In genomic region chr22:44298331-44299087, GRCh38 we compare ENCODE assay signal across 18 cellular contexts. TPM values are rescaled to one million over a fixed set of nuclear protein-coding genes. Genes with fewer than 3 reads are reported as not detected.
"Had no signal": no experiment of that assay in that cellular context is flagged by ENCODE, and none has a peak within 500 bp of the region (broad histone marks: within the 10 kb centered on the region; RNA-seq: fewer than 3 reads in every experiment).

No MANE protein-coding gene starts in this region.

- H3K4me3 Mint-ChIP-seq: activated T-helper 17 cell treated with anti-CD3 and anti-CD28 coated beads, Interleukin-2, amount 50 U/mL, for 72 hours; stimulated activated naive B cell treated with anti-CD40 and anti-IgM and Interleukin-4, amounts not matched to agents 10 μg/mL and 1 μg/mL and 100 μg/mL, for 72 hours had no signal

- DNase-seq: activated CD4-positive, alpha-beta T cell treated with anti-CD3 and anti-CD28 coated beads for 1 hour; activated CD4-positive, alpha-beta T cell treated with anti-CD3 and anti-CD28 coated beads, Interleukin-2, amount 50 U/mL, for 48 hours; activated naive CD4-positive, alpha-beta T cell treated with Interleukin-2 at 50 U/mL for 16 hours; anterior cingulate cortex; cortex of kidney; effector memory CD4-positive, alpha-beta T cell; gastrocnemius medialis; heart right ventricle; left cardiac atrium; lower lobe of right lung; naive B cell; stimulated activated CD4-positive, alpha-beta T cell treated with anti-CD3 and anti-CD28 coated beads, Interleukin-1b, Interleukin-23, amount 100 ng/mL, for 48 hours; stimulated activated naive B cell treated with anti-CD40 and anti-IgM and Interleukin-4, amounts not matched to agents 10 μg/mL and 1 μg/mL and 100 μg/mL, for 72 hours; T-helper 1 cell had no signal

- ATAC-seq: activated T-helper 17 cell treated with anti-CD3 and anti-CD28 coated beads, Interleukin-2, amount 50 U/mL, for 72 hours; gastrocnemius medialis; left cardiac atrium had no signal

- H3K27me3 ChIP-seq: tibial nerve had no signal

- H3K4me3 ChIP-seq: gastrocnemius medialis, heart right ventricle, lower lobe of right lung, prostate gland, tibial nerve had no signal

- H3K4me1 ChIP-seq: gastrocnemius medialis, heart right ventricle, lower lobe of right lung, prostate gland, tibial nerve had no signal

- H3K36me3 ChIP-seq: gastrocnemius medialis, heart right ventricle, lower lobe of right lung, prostate gland, tibial nerve had no signal

- H3K9me3 ChIP-seq: gastrocnemius medialis, lower lobe of right lung, prostate gland had no signal

- H3K4me1 Mint-ChIP-seq: activated T-helper 17 cell treated with anti-CD3 and anti-CD28 coated beads, Interleukin-2, amount 50 U/mL, for 72 hours; stimulated activated naive B cell treated with anti-CD40 and anti-IgM and Interleukin-4, amounts not matched to agents 10 μg/mL and 1 μg/mL and 100 μg/mL, for 72 hours had no signal

- H3K27ac Mint-ChIP-seq: activated T-helper 17 cell treated with anti-CD3 and anti-CD28 coated beads, Interleukin-2, amount 50 U/mL, for 72 hours; stimulated activated naive B cell treated with anti-CD40 and anti-IgM and Interleukin-4, amounts not matched to agents 10 μg/mL and 1 μg/mL and 100 μg/mL, for 72 hours had no signal

- H3K27ac ChIP-seq: gastrocnemius medialis, heart right ventricle, lower lobe of right lung, prostate gland, tibial nerve had no signal

RNA-seq across cellular contexts. Expression of gene SHISAL1, which starts 14.2 kb away (rescaled TPM):
- total RNA-seq: activated T-helper 17 cell treated with anti-CD3 and anti-CD28 coated beads, Interleukin-2, amount 50 U/mL, for 72 hours; mononuclear cell had no signal
